In the genomic region with DNA sequence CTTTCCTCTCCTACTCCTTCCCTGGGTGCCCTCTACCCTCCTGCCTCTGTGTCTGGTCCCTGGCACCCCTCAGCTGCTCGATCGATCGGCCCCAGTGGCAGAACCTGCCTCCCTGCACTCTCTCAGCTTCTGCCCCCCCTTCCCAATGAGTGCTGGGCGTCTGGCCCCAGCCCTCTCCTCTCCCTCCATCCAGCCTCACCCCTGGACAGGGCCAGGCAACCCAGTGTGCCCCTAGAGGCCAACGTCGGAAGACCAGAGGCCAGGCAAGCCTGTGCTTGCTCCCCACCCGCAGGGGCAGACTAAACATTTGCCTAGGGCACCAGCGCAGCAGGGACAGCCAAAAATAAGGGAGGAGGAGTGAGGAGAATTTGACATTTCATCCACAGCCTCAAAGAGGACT, we compare ENCODE assay signal across 9 cellular contexts. TPM values are rescaled to one million over a fixed set of nuclear protein-coding genes. Genes with fewer than 3 reads are reported as not detected.
A peak's percentile ranks its signal among the peaks of the same experiment; 100 is the strongest.
DNase-seq lines count a peak whose midpoint lies in the region; ATAC-seq and TF ChIP-seq lines count a peak whose summit lies in the region.
"Had no signal": no experiment of that assay in that cellular context is flagged by ENCODE, and none has a peak within 500 bp of the region (broad histone marks: within the 10 kb centered on the region; RNA-seq: fewer than 3 reads in every experiment).

No MANE protein-coding gene starts in this region.

- DNase-seq in NCI-H2227 (lab: John Stamatoyannopoulos, UW; ENCODE audit: unreplicated experiment) (peak; percentile 21), NCI-H2227 treated with DMSO at 0.1 percent for 48 hours (lab: John Stamatoyannopoulos, UW) (no peak), RPMI8226 (peak; percentile 83), colonic mucosa (no peak), naive B cell (no peak), hippocampal formation (lab: John Stamatoyannopoulos, UW) (no peak)

- no peak overlapping the region for H3K4me3 ChIP-seq in colonic mucosa

- ATAC-seq in HG03432 (IDR thresholded peaks at IDR 0.05; ENCODE audit: unreplicated experiment): peak; percentile 64
- peak; percentile 52 to 53 for ATAC-seq in naive B cell (ENCODE audit: low read depth in 2 of 2)
- ATAC-seq in GM21515 (IDR thresholded peaks at IDR 0.05; ENCODE audit: unreplicated experiment): no peak

- H3K27me3 ChIP-seq in colonic mucosa: no peaks in the 10 kb centered on the region

- H3K36me3 ChIP-seq in colonic mucosa: no peaks in the 10 kb centered on the region

- H3K27ac ChIP-seq in colonic mucosa: no peak overlapping the region

- intact Hi-C loops in colonic mucosa (cut with DNase I): no loop called here

- peaks cover 0 to 3% (median 0%) of the 10 kb centered on the region in 3 donors for H3K4me1 Mint-ChIP-seq in naive B cell

- no peak overlapping the region for H3K9ac ChIP-seq in colonic mucosa (ENCODE audit: low read depth in 2 of 2, low read length in 2 of 2)

- no peaks in the 10 kb centered on the region for H3K9me3 ChIP-seq in colonic mucosa

- H3K4me1 ChIP-seq in colonic mucosa: no peaks in the 10 kb centered on the region

- H3K9me3 Mint-ChIP-seq in naive B cell: peaks cover 0 to 3% (median 0%) of the 10 kb centered on the region in 7 donors

- no peak overlapping the region for H3K4me3 Mint-ChIP-seq in naive B cell
- H3K4me3 Mint-ChIP-seq: CD4-positive, alpha-beta memory T cell had no signal

- TF ChIP-seq CTCF in colonic mucosa (IDR thresholded peaks at IDR 0.05): peak; percentile 33

- H3K27me3 Mint-ChIP-seq in naive B cell: peaks cover 27 to 31% (median 29%) of the 10 kb centered on the region in 3 donors

- H3K36me3 Mint-ChIP-seq in naive B cell: no peaks in the 10 kb centered on the region
- H3K36me3 Mint-ChIP-seq: CD4-positive, alpha-beta memory T cell had no signal

- H3K27ac Mint-ChIP-seq in naive B cell: no peak overlapping the region
- H3K27ac Mint-ChIP-seq: CD4-positive, alpha-beta memory T cell had no signal

RNA-seq across cellular contexts. Expression of a gene that starts 43.5 kb away (rescaled TPM):
- total RNA-seq in colonic mucosa: 1 to 10 TPM; 1.3 to 1.6 TPM
- under 1 TPM in 1 of 6 donors, not detected in 5; 0.22 TPM for polyA plus RNA-seq in naive B cell (ENCODE audit: low read depth in 6 of 6)

Comparison
In these comparisons a context has a peak if more than half of its experiments do, and no peak if none do; other contexts are left out.
1. DNase-seq: peak in NCI-H2227 (single experiment) and RPMI8226 (single experiment); none in NCI-H2227 treated with DMSO at 0.1 percent for 48 hours (single experiment), colonic mucosa (single experiment), naive B cell (single experiment) and hippocampal formation (0 of 2).